ENCODE assay signal across 8 cellular contexts in genomic region chr12:55072093-55072492, GRCh38. TPM values are rescaled to one million over a fixed set of nuclear protein-coding genes. Genes with fewer than 3 reads are reported as not detected.
A peak's percentile ranks its signal among the peaks of the same experiment; 100 is the strongest.
DNase-seq lines count a peak whose midpoint lies in the region; ATAC-seq and TF ChIP-seq lines count a peak whose summit lies in the region.

No MANE protein-coding gene starts in this region.

- DNase-seq in OCI-LY7 (ENCODE audit: low spot score) (peak; percentile 82), head of caudate nucleus (peak; percentile 63 to 90 (median 78)), AG20443 (ENCODE audit: low spot score) (no peak), NCI-H2227 treated with DMSO at 0.1 percent for 48 hours (lab: John Stamatoyannopoulos, UW) (no peak)
- peak; percentile 82 to 84 for DNase-seq in activated T-cell treated with anti-CD3 and anti-CD28 coated beads, Interleukin-2, amount 50 U/mL, for 48 hours
- DNase-seq in stimulated activated CD4-positive, alpha-beta T cell treated with anti-CD3 and anti-CD28 coated beads, Interleukin-12 subunit alpha, Interleukin-12 subunit beta, amount 100 ng/mL, for 48 hours (ENCODE audit: low read depth in 2 of 3, low spot score in 1 of 3): peak; percentile 63 to 70 (median 65)

- CTCF ChIA-PET in OCI-LY7 (lab: Charles Lee; ENCODE audit: unreplicated experiment): interaction anchor here (0.6 to 3.1 kb wide), 13 partner anchors 44 to 342 kb away, joined by 3 to 72 read pairs (median 4); partner anchors contain the start of gene TESPA1

- H3K9me2 ChIP-seq in OCI-LY7 (ENCODE audit: insufficient read depth, low read length): no peaks in the 10 kb centered on the region

- H4K20me1 ChIP-seq in OCI-LY7 (ENCODE audit: insufficient read depth, low read length): no peaks in the 10 kb centered on the region

- H3K36me3 ChIP-seq in OCI-LY7 (ENCODE audit: insufficient read depth, low read length): no peaks in the 10 kb centered on the region

- H3K79me2 ChIP-seq in OCI-LY7 (ENCODE audit: insufficient read depth, low read depth, low read length): no peaks in the 10 kb centered on the region

- no peaks in the 10 kb centered on the region for H3K9me3 ChIP-seq in OCI-LY7 (ENCODE audit: low read length)

- BruUV-seq in OCI-LY7 (replicated peaks; lab: Mats Ljungman, UMichigan): no TSS peak

- H3K27ac ChIP-seq in OCI-LY7 (ENCODE audit: low read depth, low read length, poor library complexity, severe bottlenecking): no peak overlapping the region

- intact Hi-C loops in OCI-LY7 (cut with micrococcal nuclease; ENCODE audit: unreplicated experiment) (loop anchor here (1.0 to 10.0 kb wide), 5 partner anchors 70 to 477 kb away; partner anchors contain the start of gene MUCL1), head of caudate nucleus (cut with DNase I) (loop anchor here (1.0 to 5.0 kb wide), 2 partner anchors 79 to 95 kb away; no protein-coding TSS in a partner anchor)

- TF ChIP-seq CTCF in OCI-LY7 (conservative IDR thresholded peaks at IDR 0.05; ENCODE audit: low read length): peak; percentile 88

- H3K4me1 ChIP-seq in OCI-LY7 (ENCODE audit: insufficient read depth, low read length, poor library complexity, severe bottlenecking): peaks cover 32% of the 10 kb centered on the region

- no peak overlapping the region for H3K4me3 ChIP-seq in OCI-LY7 (ENCODE audit: low read depth, low read length, poor library complexity, severe bottlenecking)

- POLR2A ChIA-PET in OCI-LY7 (lab: Charles Lee): interaction anchor here (0.5 to 4.0 kb wide), 6 partner anchors 17 to 351 kb away, joined by 3 to 20 read pairs (median 4); no protein-coding TSS in a partner anchor

- ATAC-seq in GM18498 (IDR thresholded peaks at IDR 0.05; ENCODE audit: unreplicated experiment): peak; percentile 74
- peak; percentile 51 for ATAC-seq in HG03354 (IDR thresholded peaks at IDR 0.05; ENCODE audit: poor library complexity, severe bottlenecking, unreplicated experiment)

- H2AFZ ChIP-seq in OCI-LY7 (ENCODE audit: low read length): no peak overlapping the region

- no peak overlapping the region for H3K4me2 ChIP-seq in OCI-LY7 (ENCODE audit: low read length)

RNA-seq across cellular contexts. Expression of gene NEUROD4, which starts 52.3 kb away (rescaled TPM):
- not detected in 2 replicates for total RNA-seq in OCI-LY7 (2014; rRNA removed; shearing (Covaris generic))
- total RNA-seq in OCI-LY7 (2022): not detected in 2 replicates

RNA-seq across cellular contexts. Expression of gene OR9K2, which starts 54.1 kb away (rescaled TPM):
- not detected in 2 replicates for total RNA-seq in OCI-LY7 (2014; rRNA removed; shearing (Covaris generic))
- total RNA-seq in OCI-LY7 (2022): not detected in 2 replicates

Comparison
In these comparisons a context has a peak if more than half of its experiments do, and no peak if none do; other contexts are left out.
1. DNase-seq: peak in OCI-LY7 (single experiment), activated T-cell treated with anti-CD3 and anti-CD28 coated beads, Interleukin-2, amount 50 U/mL, for 48 hours (2 of 2), head of caudate nucleus (42 of 42) and stimulated activated CD4-positive, alpha-beta T cell treated with anti-CD3 and anti-CD28 coated beads, Interleukin-12 subunit alpha, Interleukin-12 subunit beta, amount 100 ng/mL, for 48 hours (3 of 3); none in AG20443 (single experiment) and NCI-H2227 treated with DMSO at 0.1 percent for 48 hours (single experiment).